Comparison of ENCODE assay signal across 1 cellular context in genomic region chr11:80846979-80847378, GRCh38.
TF ChIP-seq lines count a peak whose summit lies in the region.

No MANE protein-coding gene starts in this region.

TF ChIP-seq in GM12878, 131 proteins besides CTCF, POLR2A, EP300 and RAD21 (continued from another document and continues in another):
- TF ChIP-seq ZNF592 (IDR thresholded peaks at IDR 0.05) (no peak), ETV6 (conservative IDR thresholded peaks at IDR 0.05 in 1 of 2, IDR thresholded peaks at IDR 0.05 in 1 of 2; ENCODE audit: borderline replicate concordance in 1 of 2, low read depth in 1 of 2) (peak in 1 of 2 experiments; percentile 73; a peak in 2 of 4 replicates), POLR2AphosphoS2 (IDR thresholded peaks at IDR 0.05; ENCODE audit: low read depth, low read length) (no peak), GABPA (IDR thresholded peaks at IDR 0.05; ENCODE audit: low read depth) (peak; percentile 76), RBBP5 (conservative IDR thresholded peaks at IDR 0.05) (no peak), TCF12 (IDR thresholded peaks at IDR 0.05; ENCODE audit: low read depth, low read length) (no peak), IRF5 (IDR thresholded peaks at IDR 0.05; ENCODE audit: borderline replicate concordance) (no peak), NR2C2 (IDR thresholded peaks at IDR 0.05; ENCODE audit: borderline replicate concordance, control insufficient read depth, insufficient read length, low read depth) (no peak), KLF5 (IDR thresholded peaks at IDR 0.05; ENCODE audit: partially characterized antibody) (peak; percentile 18), ZZZ3 (IDR thresholded peaks at IDR 0.05; ENCODE audit: control insufficient read depth, insufficient read length, low read depth) (no peak), ZNF207 (IDR thresholded peaks at IDR 0.05; ENCODE audit: borderline replicate concordance) (no peak), BRCA1 (IDR thresholded peaks at IDR 0.05; ENCODE audit: low read depth, low read length) (no peak), POU2F2 (IDR thresholded peaks at IDR 0.05; ENCODE audit: borderline replicate concordance, low read depth, low read length) (no peak), CREM (IDR thresholded peaks at IDR 0.05; ENCODE audit: low read depth) (peak; percentile 85), ASH2L (IDR thresholded peaks at IDR 0.05; ENCODE audit: borderline replicate concordance, low read depth) (no peak), HDAC2 (IDR thresholded peaks at IDR 0.05) (no peak), MEF2A (IDR thresholded peaks at IDR 0.05; ENCODE audit: insufficient read depth, low read depth, low read length) (peak; percentile 60; the same call in 1 of the 2 replicates), IKZF2 (IDR thresholded peaks at IDR 0.05) (peak; percentile 82 to 89), ZNF274 (IDR thresholded peaks at IDR 0.05; ENCODE audit: insufficient read depth, insufficient read length) (no peak), IRF4 (IDR thresholded peaks at IDR 0.05; ENCODE audit: low read depth, low read length) (0 out of 2 replicates have a peak, but pooled peaks have one; percentile 36), ZNF217 (IDR thresholded peaks at IDR 0.05) (no peak), REST (IDR thresholded peaks at IDR 0.05; ENCODE audit: low read depth, low read length) (no peak), BACH1 (IDR thresholded peaks at IDR 0.05; ENCODE audit: borderline replicate concordance) (no peak), CEBPB (IDR thresholded peaks at IDR 0.05; ENCODE audit: borderline replicate concordance in 1 of 2, low read depth in 2 of 2, low read length in 2 of 2) (peak in 1 of 2 experiments; percentile 47; a peak in 1 of 4 replicates), ZNF24 (IDR thresholded peaks at IDR 0.05) (0 out of 2 replicates have a peak, but pooled peaks have one; percentile 23), BMI1 (IDR thresholded peaks at IDR 0.05; ENCODE audit: borderline replicate concordance) (peak; percentile 55; the same call in 1 of the 2 replicates), TARDBP (IDR thresholded peaks at IDR 0.05; ENCODE audit: borderline replicate concordance) (no peak), RUNX3 (IDR thresholded peaks at IDR 0.05; ENCODE audit: low read length) (peak; percentile 87), CBX5 (IDR thresholded peaks at IDR 0.05; ENCODE audit: low read depth) (no peak), EGR1 (IDR thresholded peaks at IDR 0.05; ENCODE audit: borderline replicate concordance in 1 of 2, low read depth in 2 of 2, low read length in 2 of 2) (no peak), EED (IDR thresholded peaks at IDR 0.05; ENCODE audit: low read depth) (peak; percentile 90), SMC3 (IDR thresholded peaks at IDR 0.05; ENCODE audit: borderline replicate concordance, low read length) (no peak), GATAD2B (conservative IDR thresholded peaks at IDR 0.05; ENCODE audit: low read depth) (no peak), HDGF (IDR thresholded peaks at IDR 0.05) (no peak), MTA2 (IDR thresholded peaks at IDR 0.05; ENCODE audit: low read depth) (peak; percentile 86), ATF3 (IDR thresholded peaks at IDR 0.05; ENCODE audit: borderline replicate concordance, extremely low read depth, low read depth, low read length) (no peak), BCL3 (IDR thresholded peaks at IDR 0.05; ENCODE audit: borderline replicate concordance, insufficient read depth, low read depth, low read length, poor library complexity, severe bottlenecking) (peak; percentile 68), HDAC6 (IDR thresholded peaks at IDR 0.05; ENCODE audit: unreplicated experiment) (no peak), CREB1 (IDR thresholded peaks at IDR 0.05; ENCODE audit: low read depth) (peak; percentile 77), BCLAF1 (IDR thresholded peaks at IDR 0.05) (no peak), SREBF1 (IDR thresholded peaks at IDR 0.05; ENCODE audit: low read length) (no peak), TCF7 (IDR thresholded peaks at IDR 0.05; ENCODE audit: borderline replicate concordance) (no peak), RFX5 (IDR thresholded peaks at IDR 0.05; ENCODE audit: low read depth, low read length) (no peak)
- TF ChIP-seq, protein P1, sequence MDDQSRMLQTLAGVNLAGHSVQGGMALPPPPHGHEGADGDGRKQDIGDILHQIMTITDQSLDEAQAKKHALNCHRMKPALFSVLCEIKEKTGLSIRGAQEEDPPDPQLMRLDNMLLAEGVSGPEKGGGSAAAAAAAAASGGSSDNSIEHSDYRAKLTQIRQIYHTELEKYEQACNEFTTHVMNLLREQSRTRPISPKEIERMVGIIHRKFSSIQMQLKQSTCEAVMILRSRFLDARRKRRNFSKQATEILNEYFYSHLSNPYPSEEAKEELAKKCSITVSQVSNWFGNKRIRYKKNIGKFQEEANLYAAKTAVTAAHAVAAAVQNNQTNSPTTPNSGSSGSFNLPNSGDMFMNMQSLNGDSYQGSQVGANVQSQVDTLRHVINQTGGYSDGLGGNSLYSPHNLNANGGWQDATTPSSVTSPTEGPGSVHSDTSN (IDR thresholded peaks at IDR 0.05; ENCODE audit: insufficient replicate concordance, low read depth, low read length), result no peak
- TF ChIP-seq, protein P2, sequence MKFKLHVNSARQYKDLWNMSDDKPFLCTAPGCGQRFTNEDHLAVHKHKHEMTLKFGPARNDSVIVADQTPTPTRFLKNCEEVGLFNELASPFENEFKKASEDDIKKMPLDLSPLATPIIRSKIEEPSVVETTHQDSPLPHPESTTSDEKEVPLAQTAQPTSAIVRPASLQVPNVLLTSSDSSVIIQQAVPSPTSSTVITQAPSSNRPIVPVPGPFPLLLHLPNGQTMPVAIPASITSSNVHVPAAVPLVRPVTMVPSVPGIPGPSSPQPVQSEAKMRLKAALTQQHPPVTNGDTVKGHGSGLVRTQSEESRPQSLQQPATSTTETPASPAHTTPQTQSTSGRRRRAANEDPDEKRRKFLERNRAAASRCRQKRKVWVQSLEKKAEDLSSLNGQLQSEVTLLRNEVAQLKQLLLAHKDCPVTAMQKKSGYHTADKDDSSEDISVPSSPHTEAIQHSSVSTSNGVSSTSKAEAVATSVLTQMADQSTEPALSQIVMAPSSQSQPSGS (IDR thresholded peaks at IDR 0.05; ENCODE audit: low read length), result peak; percentile 95
- TF ChIP-seq, protein P3, sequence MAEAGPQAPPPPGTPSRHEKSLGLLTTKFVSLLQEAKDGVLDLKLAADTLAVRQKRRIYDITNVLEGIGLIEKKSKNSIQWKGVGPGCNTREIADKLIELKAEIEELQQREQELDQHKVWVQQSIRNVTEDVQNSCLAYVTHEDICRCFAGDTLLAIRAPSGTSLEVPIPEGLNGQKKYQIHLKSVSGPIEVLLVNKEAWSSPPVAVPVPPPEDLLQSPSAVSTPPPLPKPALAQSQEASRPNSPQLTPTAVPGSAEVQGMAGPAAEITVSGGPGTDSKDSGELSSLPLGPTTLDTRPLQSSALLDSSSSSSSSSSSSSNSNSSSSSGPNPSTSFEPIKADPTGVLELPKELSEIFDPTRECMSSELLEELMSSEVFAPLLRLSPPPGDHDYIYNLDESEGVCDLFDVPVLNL (IDR thresholded peaks at IDR 0.05; ENCODE audit: low read depth, low read length), result no peak
